Comparison of ENCODE assay signal across 9 cellular contexts in genomic region chr3:141050576-141050912, GRCh38. TPM values are rescaled to one million over a fixed set of nuclear protein-coding genes. Genes with fewer than 3 reads are reported as not detected.
DNase-seq lines count a peak whose midpoint lies in the region; ATAC-seq lines count a peak whose summit lies in the region.
"Had no signal": no experiment of that assay in that cellular context is flagged by ENCODE, and none has a peak within 500 bp of the region (broad histone marks: within the 10 kb centered on the region; RNA-seq: fewer than 3 reads in every experiment).

No MANE protein-coding gene starts in this region.

- peak overlapping the region; percentile 65 for H3K4me3 Mint-ChIP-seq in activated CD4-positive, alpha-beta T cell treated with anti-CD3 and anti-CD28 coated beads, Interleukin-2, amount 10 ng/mL, durations not matched to agents 24 days and 14 days
- peak overlapping the region; percentile 46 for H3K4me3 Mint-ChIP-seq in activated T-helper 1 cell treated with anti-CD3 and anti-CD28 coated beads, Interleukin-12 subunit alpha, Interleukin-12 subunit beta, Interleukin-2, Interleukin-4 antibody, amounts not matched to agents 30 ng/mL and 10 ng/mL and 1 ng/mL, durations not matched to agents 14 hours and 24 hours and 36 hours
- H3K4me3 Mint-ChIP-seq in stimulated activated naive CD8-positive, alpha-beta T cell treated with anti-CD3 and anti-CD28 coated beads, Interleukin-15, amount 100 ng/mL, for 72 hours: peak overlapping the region; percentile 82 to 86

- peaks cover 8% of the 10 kb centered on the region for H3K4me1 Mint-ChIP-seq in activated CD4-positive, alpha-beta T cell treated with anti-CD3 and anti-CD28 coated beads, Interleukin-2, amount 10 ng/mL, durations not matched to agents 24 days and 14 days
- peaks cover 5% of the 10 kb centered on the region for H3K4me1 Mint-ChIP-seq in activated T-helper 1 cell treated with anti-CD3 and anti-CD28 coated beads, Interleukin-12 subunit alpha, Interleukin-12 subunit beta, Interleukin-2, Interleukin-4 antibody, amounts not matched to agents 30 ng/mL and 10 ng/mL and 1 ng/mL, durations not matched to agents 14 hours and 24 hours and 36 hours (ENCODE audit: low read depth)
- peaks cover 28% of the 10 kb centered on the region for H3K4me1 Mint-ChIP-seq in stimulated activated naive CD8-positive, alpha-beta T cell treated with anti-CD3 and anti-CD28 coated beads, Interleukin-15, amount 100 ng/mL, for 72 hours

- no peak overlapping the region for H3K27ac Mint-ChIP-seq in activated CD4-positive, alpha-beta T cell treated with anti-CD3 and anti-CD28 coated beads, Interleukin-2, amount 10 ng/mL, durations not matched to agents 24 days and 14 days
- H3K27ac Mint-ChIP-seq in activated T-helper 1 cell treated with anti-CD3 and anti-CD28 coated beads, Interleukin-12 subunit alpha, Interleukin-12 subunit beta, Interleukin-2, Interleukin-4 antibody, amounts not matched to agents 30 ng/mL and 10 ng/mL and 1 ng/mL, durations not matched to agents 14 hours and 24 hours and 36 hours: no peak overlapping the region
- no peak overlapping the region for H3K27ac Mint-ChIP-seq in stimulated activated naive CD8-positive, alpha-beta T cell treated with anti-CD3 and anti-CD28 coated beads, Interleukin-15, amount 100 ng/mL, for 72 hours

- peak; percentile 55 for DNase-seq in activated CD4-positive, alpha-beta T cell treated with anti-CD3 and anti-CD28 coated beads, Interleukin-2, amount 10 ng/mL, durations not matched to agents 24 days and 14 days
- DNase-seq in activated CD4-positive, alpha-beta T cell treated with anti-CD3 and anti-CD28 coated beads for 4 hours: no peak
- DNase-seq in activated T-helper 1 cell treated with anti-CD3 and anti-CD28 coated beads, Interleukin-12 subunit alpha, Interleukin-12 subunit beta, Interleukin-2, Interleukin-4 antibody, amounts not matched to agents 30 ng/mL and 10 ng/mL and 1 ng/mL, durations not matched to agents 14 hours and 24 hours and 36 hours (ENCODE audit: low spot score): no peak
- peak; percentile 69 for DNase-seq in left kidney (ENCODE audit: low read depth, low spot score)
- DNase-seq in stimulated activated naive CD8-positive, alpha-beta T cell treated with anti-CD3 and anti-CD28 coated beads, Interleukin-15, amount 100 ng/mL, for 72 hours: peak; percentile 29 to 35
- no peak for DNase-seq in SKM-1 (lab: John Stamatoyannopoulos, UW; ENCODE audit: unreplicated experiment)

- peaks cover 68% of the 10 kb centered on the region for H3K27me3 Mint-ChIP-seq in activated CD4-positive, alpha-beta T cell treated with anti-CD3 and anti-CD28 coated beads, Interleukin-2, amount 10 ng/mL, durations not matched to agents 24 days and 14 days
- H3K27me3 Mint-ChIP-seq in activated T-helper 1 cell treated with anti-CD3 and anti-CD28 coated beads, Interleukin-12 subunit alpha, Interleukin-12 subunit beta, Interleukin-2, Interleukin-4 antibody, amounts not matched to agents 30 ng/mL and 10 ng/mL and 1 ng/mL, durations not matched to agents 14 hours and 24 hours and 36 hours (ENCODE audit: insufficient read depth): peaks cover 58% of the 10 kb centered on the region
- peaks cover 86% of the 10 kb centered on the region for H3K27me3 Mint-ChIP-seq in stimulated activated naive CD8-positive, alpha-beta T cell treated with anti-CD3 and anti-CD28 coated beads, Interleukin-15, amount 100 ng/mL, for 72 hours

- no peaks in the 10 kb centered on the region for H3K36me3 Mint-ChIP-seq in activated CD4-positive, alpha-beta T cell treated with anti-CD3 and anti-CD28 coated beads, Interleukin-2, amount 10 ng/mL, durations not matched to agents 24 days and 14 days (ENCODE audit: low read depth)
- no peaks in the 10 kb centered on the region for H3K36me3 Mint-ChIP-seq in activated T-helper 1 cell treated with anti-CD3 and anti-CD28 coated beads, Interleukin-12 subunit alpha, Interleukin-12 subunit beta, Interleukin-2, Interleukin-4 antibody, amounts not matched to agents 30 ng/mL and 10 ng/mL and 1 ng/mL, durations not matched to agents 14 hours and 24 hours and 36 hours (ENCODE audit: low read depth)

- no peaks in the 10 kb centered on the region for H3K9me3 Mint-ChIP-seq in activated CD4-positive, alpha-beta T cell treated with anti-CD3 and anti-CD28 coated beads, Interleukin-2, amount 10 ng/mL, durations not matched to agents 24 days and 14 days
- no peaks in the 10 kb centered on the region for H3K9me3 Mint-ChIP-seq in activated T-helper 1 cell treated with anti-CD3 and anti-CD28 coated beads, Interleukin-12 subunit alpha, Interleukin-12 subunit beta, Interleukin-2, Interleukin-4 antibody, amounts not matched to agents 30 ng/mL and 10 ng/mL and 1 ng/mL, durations not matched to agents 14 hours and 24 hours and 36 hours
- no peaks in the 10 kb centered on the region for H3K9me3 Mint-ChIP-seq in stimulated activated naive CD8-positive, alpha-beta T cell treated with anti-CD3 and anti-CD28 coated beads, Interleukin-15, amount 100 ng/mL, for 72 hours

- intact Hi-C loops in activated CD4-positive, alpha-beta T cell treated with anti-CD3 and anti-CD28 coated beads, Interleukin-2, amount 10 ng/mL, durations not matched to agents 24 days and 14 days (cut with micrococcal nuclease): no loop called here
- intact Hi-C loops in activated T-helper 1 cell treated with anti-CD3 and anti-CD28 coated beads, Interleukin-12 subunit alpha, Interleukin-12 subunit beta, Interleukin-2, Interleukin-4 antibody, amounts not matched to agents 30 ng/mL and 10 ng/mL and 1 ng/mL, durations not matched to agents 14 hours and 24 hours and 36 hours (cut with micrococcal nuclease): no loop called here

- peak; percentile 66 for ATAC-seq in stimulated activated naive CD8-positive, alpha-beta T cell treated with anti-CD3 and anti-CD28 coated beads, Interleukin-15, amount 100 ng/mL, for 72 hours
- no peak for ATAC-seq in HG02981 (IDR thresholded peaks at IDR 0.05; ENCODE audit: unreplicated experiment)
- ATAC-seq in GM19397 (IDR thresholded peaks at IDR 0.05; ENCODE audit: unreplicated experiment): no peak

RNA-seq across cellular contexts. Expression of gene SPSB4, which starts 0.6 kb away (rescaled TPM):
- 0.07 TPM in 1 of 2 replicates, not detected in the other for total RNA-seq in activated CD4-positive, alpha-beta T cell treated with anti-CD3 and anti-CD28 coated beads, Interleukin-2, amount 10 ng/mL, durations not matched to agents 24 days and 14 days
- total RNA-seq in activated T-helper 1 cell treated with anti-CD3 and anti-CD28 coated beads, Interleukin-12 subunit alpha, Interleukin-12 subunit beta, Interleukin-2, Interleukin-4 antibody, amounts not matched to agents 30 ng/mL and 10 ng/mL and 1 ng/mL, durations not matched to agents 14 hours and 24 hours and 36 hours: not detected in 2 replicates
- total RNA-seq: HT-29 had no signal

Comparison
In these comparisons a context has a peak if more than half of its experiments do, and no peak if none do; other contexts are left out.
1. DNase-seq: peak in activated CD4-positive, alpha-beta T cell treated with anti-CD3 and anti-CD28 coated beads, Interleukin-2, amount 10 ng/mL, durations not matched to agents 24 days and 14 days (single experiment), left kidney (single experiment) and stimulated activated naive CD8-positive, alpha-beta T cell treated with anti-CD3 and anti-CD28 coated beads, Interleukin-15, amount 100 ng/mL, for 72 hours (2 of 2); none in activated CD4-positive, alpha-beta T cell treated with anti-CD3 and anti-CD28 coated beads for 4 hours (0 of 2), activated T-helper 1 cell treated with anti-CD3 and anti-CD28 coated beads, Interleukin-12 subunit alpha, Interleukin-12 subunit beta, Interleukin-2, Interleukin-4 antibody, amounts not matched to agents 30 ng/mL and 10 ng/mL and 1 ng/mL, durations not matched to agents 14 hours and 24 hours and 36 hours (single experiment) and SKM-1 (single experiment).
2. Peak in every context shown above with its lines, with median percentiles within 50 percentile points of each other: H3K4me3 Mint-ChIP-seq.